ENCODE assay signal across 12 cellular contexts in genomic region chr9:79673614-79674013, GRCh38.
DNase-seq lines count a peak whose midpoint lies in the region; ATAC-seq and FAIRE-seq lines count a peak whose summit lies in the region.
"Had no signal": no experiment of that assay in that cellular context is flagged by ENCODE, and none has a peak within 500 bp of the region (broad histone marks: within the 10 kb centered on the region; RNA-seq: fewer than 3 reads in every experiment).

No MANE protein-coding gene starts in this region.

- H3K36me3 ChIP-seq in small intestine (ENCODE audit: control insufficient read depth in 2 of 2, insufficient read depth in 2 of 2, low read length in 2 of 2), result no peaks in the 10 kb centered on the region

- H3K4me3 ChIP-seq in small intestine (ENCODE audit: low read depth in 1 of 2, low read length in 2 of 2), result no peak overlapping the region

- no peaks in the 10 kb centered on the region for H3K9me3 ChIP-seq in small intestine (ENCODE audit: control insufficient read depth, low read depth)

- no peaks in the 10 kb centered on the region for H3K27me3 ChIP-seq in small intestine (ENCODE audit: control insufficient read depth in 2 of 2, insufficient read depth in 2 of 2, low read length in 2 of 2)

- no peak overlapping the region for H3K27ac ChIP-seq in small intestine (ENCODE audit: low read depth in 1 of 2, low read length in 1 of 2)

- ATAC-seq in GM19025 (IDR thresholded peaks at IDR 0.05; ENCODE audit: low read depth, unreplicated experiment) (peak; percentile 56), HG02610 (IDR thresholded peaks at IDR 0.05; ENCODE audit: unreplicated experiment) (peak; percentile 84), HG03457 (IDR thresholded peaks at IDR 0.05; ENCODE audit: unreplicated experiment) (peak; percentile 82)

- 69 to 86% (median 75%) methylated on average over 3 of the region's 3 CpGs for WGBS in small intestine, 3 donors

- FAIRE-seq in small intestine (lab: Jason Lieb, UNC), result no peak
- FAIRE-seq: D721Med had no signal

- DNase-seq in small intestine, result peak; percentile 47
- no peak for DNase-seq in DMS114 treated with DMSO at 0.1 percent for 48 hours (lab: John Stamatoyannopoulos, UW; ENCODE audit: unreplicated experiment)
- no peak for DNase-seq in NCI-H1930 (lab: John Stamatoyannopoulos, UW)
- DNase-seq in NCI-H2196 (lab: John Stamatoyannopoulos, UW; ENCODE audit: unreplicated experiment), result no peak
- DNase-seq in activated CD4-positive, alpha-beta T cell treated with anti-CD3 and anti-CD28 coated beads, Interleukin-2, amount 50 U/mL, for 48 hours, result no peak
- DNase-seq: amniotic stem cell; NCI-H1105; stimulated activated CD4-positive, alpha-beta T cell treated with anti-CD3 and anti-CD28 coated beads, Interleukin-12 subunit alpha, Interleukin-12 subunit beta, amount 100 ng/mL, for 4 hours had no signal

- peaks cover 0 to 2% of the 10 kb centered on the region in 2 donors for H3K4me1 ChIP-seq in small intestine (ENCODE audit: control insufficient read depth in 2 of 2, insufficient read depth in 1 of 2, low read depth in 1 of 2, low read length in 1 of 2)
